28 cellular contexts compared by ENCODE assay signal in genomic region chr1:230037261-230037660, GRCh38. TPM values are rescaled to one million over a fixed set of nuclear protein-coding genes. Genes with fewer than 3 reads are reported as not detected.
DNase-seq lines count a peak whose midpoint lies in the region; ATAC-seq lines count a peak whose summit lies in the region.
"Had no signal": no experiment of that assay in that cellular context is flagged by ENCODE, and none has a peak within 500 bp of the region (broad histone marks: within the 10 kb centered on the region; RNA-seq: fewer than 3 reads in every experiment).

No MANE protein-coding gene starts in this region.

- peaks cover 7% of the 10 kb centered on the region for H3K9me3 Mint-ChIP-seq in activated T-helper 17 cell treated with anti-CD3 and anti-CD28 coated beads, Interleukin-2, amount 50 U/mL, for 72 hours
- H3K9me3 Mint-ChIP-seq: GM23338 had no signal

- peaks cover 17% of the 10 kb centered on the region for H3K27me3 Mint-ChIP-seq in activated T-helper 17 cell treated with anti-CD3 and anti-CD28 coated beads, Interleukin-2, amount 50 U/mL, for 72 hours

- peak; percentile 67 for ATAC-seq in GM18517 (IDR thresholded peaks at IDR 0.05; ENCODE audit: unreplicated experiment)
- ATAC-seq in GM19438 (IDR thresholded peaks at IDR 0.05; ENCODE audit: low read depth, unreplicated experiment): peak; percentile 68
- ATAC-seq in GM21786 (IDR thresholded peaks at IDR 0.05; ENCODE audit: unreplicated experiment): peak; percentile 60
- ATAC-seq in activated T-helper 17 cell treated with anti-CD3 and anti-CD28 coated beads, Interleukin-2, amount 50 U/mL, for 72 hours (replicated peaks): peak; percentile 82
- no peak for ATAC-seq in HG03139 (IDR thresholded peaks at IDR 0.05; ENCODE audit: unreplicated experiment)
- ATAC-seq: GM23338, heart right ventricle, sciatic nerve had no signal

- DNase-seq in D341Med (ENCODE audit: low spot score): no peak
- no peak for DNase-seq in NCI-H526 (lab: John Stamatoyannopoulos, UW)
- DNase-seq: ACHN; activated CD4-positive, alpha-beta T cell treated with anti-CD3 and anti-CD28 coated beads for 4 hours; activated gamma-delta T cell; activated naive CD8-positive, alpha-beta T cell treated with anti-CD3 and anti-CD28 coated beads for 36 hours; anterior cingulate cortex; CD4-positive, alpha-beta memory T cell; heart right ventricle; kidney; MM.1S; NCI-H2029 treated with DMSO at 0.1 percent for 48 hours; NCI-H226; NCI-H69; Peyer's patch; SHP77 treated with DMSO at 0.1 percent for 48 hours; stimulated activated CD8-positive, alpha-beta memory T cell treated with anti-CD3 and anti-CD28 coated beads, Interleukin-4, amount 100 ng/mL, for 48 hours; thyroid gland; uterus had no signal

- no peak overlapping the region for H3K27ac Mint-ChIP-seq in activated T-helper 17 cell treated with anti-CD3 and anti-CD28 coated beads, Interleukin-2, amount 50 U/mL, for 72 hours
- H3K27ac Mint-ChIP-seq: activated naive CD8-positive, alpha-beta T cell treated with anti-CD3 and anti-CD28 coated beads for 36 hours; B cell; CD4-positive, alpha-beta memory T cell; GM23338; T-helper 2 cell treated with Interferon-gamma antibody and Interleukin-4, amounts not matched to agents 5 μg/mL and 100 μg/mL, for 36 hours had no signal

- H3K4me1 Mint-ChIP-seq in activated T-helper 17 cell treated with anti-CD3 and anti-CD28 coated beads, Interleukin-2, amount 50 U/mL, for 72 hours: no peaks in the 10 kb centered on the region
- H3K4me1 Mint-ChIP-seq: activated naive CD8-positive, alpha-beta T cell treated with anti-CD3 and anti-CD28 coated beads for 36 hours; B cell; CD4-positive, alpha-beta memory T cell had no signal

- H3K36me3 Mint-ChIP-seq in activated T-helper 17 cell treated with anti-CD3 and anti-CD28 coated beads, Interleukin-2, amount 50 U/mL, for 72 hours (ENCODE audit: low read depth): no peaks in the 10 kb centered on the region

- no peak overlapping the region for H3K4me3 Mint-ChIP-seq in activated T-helper 17 cell treated with anti-CD3 and anti-CD28 coated beads, Interleukin-2, amount 50 U/mL, for 72 hours
- H3K4me3 Mint-ChIP-seq: activated naive CD8-positive, alpha-beta T cell treated with anti-CD3 and anti-CD28 coated beads for 36 hours; B cell; CD4-positive, alpha-beta memory T cell; GM23338; T-helper 2 cell treated with Interferon-gamma antibody and Interleukin-4, amounts not matched to agents 5 μg/mL and 100 μg/mL, for 36 hours had no signal

RNA-seq across cellular contexts. Expression of gene GALNT2, which starts 29.8 kb away (rescaled TPM):
- 10 to 100 TPM; 49.7 to 53.6 TPM for total RNA-seq in activated T-helper 17 cell treated with anti-CD3 and anti-CD28 coated beads, Interleukin-2, amount 50 U/mL, for 72 hours
